ENCODE assay signal across 24 cellular contexts in genomic region chr19:8109455-8109854, GRCh38. TPM values are rescaled to one million over a fixed set of nuclear protein-coding genes. Genes with fewer than 3 reads are reported as not detected.
A peak's percentile ranks its signal among the peaks of the same experiment; 100 is the strongest.
DNase-seq lines count a peak whose midpoint lies in the region; ATAC-seq and TF ChIP-seq lines count a peak whose summit lies in the region.
"Had no signal": no experiment of that assay in that cellular context is flagged by ENCODE, and none has a peak within 500 bp of the region (broad histone marks: within the 10 kb centered on the region; RNA-seq: fewer than 3 reads in every experiment).

No MANE protein-coding gene starts in this region.

- TF ChIP-seq CTCF in HEK293 (tag by site-specific recombination; IDR thresholded peaks at IDR 0.05) (no peak), nephron progenitor cell (IDR thresholded peaks at IDR 0.05) (no peak), Peyer's patch (IDR thresholded peaks at IDR 0.05) (no peak)

- POLR2A ChIA-PET in HEK293 (lab: Yijun Ruan, JAX): no interaction called here

- no peaks in the 10 kb centered on the region for H3K27me3 ChIP-seq in SJCRH30
- H3K27me3 ChIP-seq in Peyer's patch: no peaks in the 10 kb centered on the region
- H3K27me3 ChIP-seq: BLaER1 treated with 17β-estradiol and CSF1 and Interleukin-3, amounts not matched to agents 10 nM and 100 nM had no signal

- no peaks in the 10 kb centered on the region for H3K9me3 Mint-ChIP-seq in activated naive CD4-positive, alpha-beta T cell treated with anti-CD3 and anti-CD28 coated beads, Interleukin-2, amount 10 ng/mL, durations not matched to agents 7 days and 5 days
- H3K9me3 Mint-ChIP-seq in nephron progenitor cell: no peaks in the 10 kb centered on the region
- H3K9me3 Mint-ChIP-seq: CD4-positive, alpha-beta T cell; H9; HFFc6 had no signal

- no peaks in the 10 kb centered on the region for H3K4me1 Mint-ChIP-seq in activated naive CD4-positive, alpha-beta T cell treated with anti-CD3 and anti-CD28 coated beads, Interleukin-2, amount 10 ng/mL, durations not matched to agents 7 days and 5 days
- no peaks in the 10 kb centered on the region for H3K4me1 Mint-ChIP-seq in nephron progenitor cell
- H3K4me1 Mint-ChIP-seq: B cell; CD14-positive monocyte; CD8-positive, alpha-beta memory T cell had no signal

- no peak overlapping the region for H3K4me3 Mint-ChIP-seq in activated naive CD4-positive, alpha-beta T cell treated with anti-CD3 and anti-CD28 coated beads, Interleukin-2, amount 10 ng/mL, durations not matched to agents 7 days and 5 days
- no peak overlapping the region for H3K4me3 Mint-ChIP-seq in nephron progenitor cell
- H3K4me3 Mint-ChIP-seq: B cell; CD4-positive, alpha-beta T cell; CD8-positive, alpha-beta memory T cell; H9; HFFc6 had no signal

- H3K36me3 ChIP-seq in HEK293 (ENCODE audit: control insufficient read depth in 2 of 2, insufficient read depth in 1 of 2, low read length in 2 of 2) (no peaks in the 10 kb centered on the region), SJCRH30 (no peaks in the 10 kb centered on the region), Peyer's patch (no peaks in the 10 kb centered on the region)
- H3K36me3 ChIP-seq: BLaER1 treated with 17β-estradiol and CSF1 and Interleukin-3, amounts not matched to agents 10 nM and 100 nM had no signal

- peak overlapping the region; percentile 43 for H3K27ac Mint-ChIP-seq in activated naive CD4-positive, alpha-beta T cell treated with anti-CD3 and anti-CD28 coated beads, Interleukin-2, amount 10 ng/mL, durations not matched to agents 7 days and 5 days
- peak overlapping the region; percentile 68 for H3K27ac Mint-ChIP-seq in nephron progenitor cell
- H3K27ac Mint-ChIP-seq: B cell; CD14-positive monocyte; CD4-positive, alpha-beta T cell; CD8-positive, alpha-beta memory T cell; HFFc6 had no signal

- DNase-seq in activated naive CD4-positive, alpha-beta T cell treated with anti-CD3 and anti-CD28 coated beads, Interleukin-2, amount 10 ng/mL, durations not matched to agents 7 days and 5 days: no peak
- DNase-seq in activated naive CD4-positive, alpha-beta T cell treated with anti-CD3 and anti-CD28 coated beads, Interleukin-2, amount 50 U/mL, for 16 hours: no peak
- DNase-seq in nephron progenitor cell: no peak
- peak; percentile 26 for DNase-seq in posterior vena cava (ENCODE audit: low spot score)
- no peak for DNase-seq in SJCRH30
- DNase-seq in Peyer's patch: no peak
- DNase-seq: CD4-positive, alpha-beta T cell; CD8-positive, alpha-beta memory T cell; DMS 273 treated with DMSO at 0.1 percent for 48 hours; DMS79; EL; GDM1; GM23248; H9; HFFc6 had no signal

- intact Hi-C loops in posterior vena cava (cut with DNase I): no loop called here

- no peaks in the 10 kb centered on the region for H3K36me3 Mint-ChIP-seq in activated naive CD4-positive, alpha-beta T cell treated with anti-CD3 and anti-CD28 coated beads, Interleukin-2, amount 10 ng/mL, durations not matched to agents 7 days and 5 days
- H3K36me3 Mint-ChIP-seq in nephron progenitor cell (ENCODE audit: low read depth): peaks cover 26% of the 10 kb centered on the region
- H3K36me3 Mint-ChIP-seq: CD14-positive monocyte; CD8-positive, alpha-beta memory T cell had no signal

- CTCF ChIA-PET in activated naive CD4-positive, alpha-beta T cell treated with anti-CD3 and anti-CD28 coated beads, Interleukin-2, amount 10 ng/mL, durations not matched to agents 7 days and 5 days (lab: Charles Lee): no interaction called here
- CTCF ChIA-PET in HEK293 (lab: Yijun Ruan, JAX): interaction anchor here (0.5 kb wide), 1 partner anchor 78 kb away, joined by 5 read pairs; no protein-coding TSS in a partner anchor

- H3K4me1 ChIP-seq in HEK293 (ENCODE audit: control insufficient read depth, insufficient read depth, low read length): no peaks in the 10 kb centered on the region
- H3K4me1 ChIP-seq in SJCRH30: no peaks in the 10 kb centered on the region
- no peaks in the 10 kb centered on the region for H3K4me1 ChIP-seq in Peyer's patch

- H3K4me3 ChIP-seq in HEK293 (ENCODE audit: low read depth, low read length) (no peak overlapping the region), SJCRH30 (no peak overlapping the region), Peyer's patch (no peak overlapping the region)
- H3K4me3 ChIP-seq: BLaER1 treated with 17β-estradiol and CSF1 and Interleukin-3, amounts not matched to agents 10 nM and 100 nM; GM12878; GM23248 had no signal

- no peak for TF ChIP-seq POLR2A in Peyer's patch (IDR thresholded peaks at IDR 0.05)

- no peaks in the 10 kb centered on the region for H3K9me3 ChIP-seq in HEK293 (ENCODE audit: control insufficient read depth, insufficient read depth, low read depth, low read length)
- no peaks in the 10 kb centered on the region for H3K9me3 ChIP-seq in SJCRH30 (replicated peaks)
- H3K9me3 ChIP-seq in Peyer's patch: peaks cover 0 to 7% (median 0%) of the 10 kb centered on the region in 4 donors

- H3K27ac ChIP-seq in HEK293 (ENCODE audit: extremely low read depth, low read depth, low read length) (no peak overlapping the region), SJCRH30 (no peak overlapping the region), Peyer's patch (no peak overlapping the region)
- H3K27ac ChIP-seq: 22Rv1; BLaER1 treated with 17β-estradiol and CSF1 and Interleukin-3, amounts not matched to agents 10 nM and 100 nM; GM23248 had no signal

- no peaks in the 10 kb centered on the region for H3K27me3 Mint-ChIP-seq in activated naive CD4-positive, alpha-beta T cell treated with anti-CD3 and anti-CD28 coated beads, Interleukin-2, amount 10 ng/mL, durations not matched to agents 7 days and 5 days
- H3K27me3 Mint-ChIP-seq in nephron progenitor cell (ENCODE audit: low read depth, poor library complexity): no peaks in the 10 kb centered on the region

- ATAC-seq in activated CD4-positive, CD25-positive, alpha-beta regulatory T cell treated with anti-CD3 and anti-CD28 coated beads, Interleukin-2, amount 50 U/mL, for 24 hours: no peak
- ATAC-seq: GM12878, HCT116 had no signal

TF ChIP-seq in HEK293, 187 proteins besides CTCF, POLR2A, EP300 and RAD21:
- TF ChIP-seq ZBTB1 (tag by site-specific recombination; IDR thresholded peaks at IDR 0.05): no peak
- peak; percentile 55 for TF ChIP-seq EGR2 (tag by site-specific recombination; IDR thresholded peaks at IDR 0.05; ENCODE audit: low read depth)
- TF ChIP-seq, protein P1, sequence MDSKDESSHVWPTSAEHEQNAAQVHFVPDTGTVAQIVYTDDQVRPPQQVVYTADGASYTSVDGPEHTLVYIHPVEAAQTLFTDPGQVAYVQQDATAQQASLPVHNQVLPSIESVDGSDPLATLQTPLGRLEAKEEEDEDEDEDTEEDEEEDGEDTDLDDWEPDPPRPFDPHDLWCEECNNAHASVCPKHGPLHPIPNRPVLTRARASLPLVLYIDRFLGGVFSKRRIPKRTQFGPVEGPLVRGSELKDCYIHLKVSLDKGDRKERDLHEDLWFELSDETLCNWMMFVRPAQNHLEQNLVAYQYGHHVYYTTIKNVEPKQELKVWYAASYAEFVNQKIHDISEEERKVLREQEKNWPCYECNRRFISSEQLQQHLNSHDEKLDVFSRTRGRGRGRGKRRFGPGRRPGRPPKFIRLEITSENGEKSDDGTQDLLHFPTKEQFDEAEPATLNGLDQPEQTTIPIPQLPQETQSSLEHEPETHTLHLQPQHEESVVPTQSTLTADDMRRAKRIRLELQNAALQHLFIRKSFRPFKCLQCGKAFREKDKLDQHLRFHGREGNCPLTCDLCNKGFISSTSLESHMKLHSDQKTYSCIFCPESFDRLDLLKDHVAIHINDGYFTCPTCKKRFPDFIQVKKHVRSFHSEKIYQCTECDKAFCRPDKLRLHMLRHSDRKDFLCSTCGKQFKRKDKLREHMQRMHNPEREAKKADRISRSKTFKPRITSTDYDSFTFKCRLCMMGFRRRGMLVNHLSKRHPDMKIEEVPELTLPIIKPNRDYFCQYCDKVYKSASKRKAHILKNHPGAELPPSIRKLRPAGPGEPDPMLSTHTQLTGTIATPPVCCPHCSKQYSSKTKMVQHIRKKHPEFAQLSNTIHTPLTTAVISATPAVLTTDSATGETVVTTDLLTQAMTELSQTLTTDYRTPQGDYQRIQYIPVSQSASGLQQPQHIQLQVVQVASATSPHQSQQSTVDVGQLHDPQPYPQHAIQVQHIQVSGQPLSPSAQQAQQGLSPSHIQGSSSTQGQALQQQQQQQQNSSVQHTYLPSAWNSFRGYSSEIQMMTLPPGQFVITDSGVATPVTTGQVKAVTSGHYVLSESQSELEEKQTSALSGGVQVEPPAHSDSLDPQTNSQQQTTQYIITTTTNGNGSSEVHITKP (tag by site-specific recombination; IDR thresholded peaks at IDR 0.05): no peak
- no peak for TF ChIP-seq SETDB1 (IDR thresholded peaks at IDR 0.05; ENCODE audit: insufficient read length, low read length)
- TF ChIP-seq ZNF654 (tag by site-specific recombination; IDR thresholded peaks at IDR 0.05; ENCODE audit: low read depth): no peak
- TF ChIP-seq ZNF211 (tag by site-specific recombination; IDR thresholded peaks at IDR 0.05; ENCODE audit: low read depth): no peak
- peak; percentile 75 for TF ChIP-seq SCRT2 (tag by site-specific recombination; IDR thresholded peaks at IDR 0.05)
- TF ChIP-seq ZBTB21 (tag by site-specific recombination; IDR thresholded peaks at IDR 0.05): no peak
- TF ChIP-seq ZNF302 (tag by site-specific recombination; IDR thresholded peaks at IDR 0.05; ENCODE audit: low read depth): no peak
- no peak for TF ChIP-seq ZNF777 (tag by site-specific recombination; IDR thresholded peaks at IDR 0.05; ENCODE audit: borderline replicate concordance)
- no peak for TF ChIP-seq KLF9 (tag by site-specific recombination; IDR thresholded peaks at IDR 0.05; ENCODE audit: low read depth)
- TF ChIP-seq ZNF549 (tag by site-specific recombination; IDR thresholded peaks at IDR 0.05): no peak
- TF ChIP-seq ZNF311 (tag by site-specific recombination; IDR thresholded peaks at IDR 0.05; ENCODE audit: borderline replicate concordance): no peak
- TF ChIP-seq ZNF214 (tag by site-specific recombination; IDR thresholded peaks at IDR 0.05; ENCODE audit: borderline replicate concordance): no peak
- TF ChIP-seq ZNF266 (tag by site-specific recombination; IDR thresholded peaks at IDR 0.05; ENCODE audit: low read depth): no peak
- TF ChIP-seq ZIC2 (tag by site-specific recombination; IDR thresholded peaks at IDR 0.05): 0 out of 2 replicates have a peak, but pooled peaks have one; percentile 8
- TF ChIP-seq ZFHX2 (tag by site-specific recombination; conservative IDR thresholded peaks at IDR 0.05): peak; percentile 67
- no peak for TF ChIP-seq OSR2 (tag by site-specific recombination; IDR thresholded peaks at IDR 0.05)

RNA-seq across cellular contexts. Expression of gene FBN3, which starts 39.9 kb away (rescaled TPM):
- total RNA-seq in posterior vena cava (not detected), Peyer's patch (under 1 TPM in 1 of 4 donors, not detected in 3; 0.28 TPM)
- total RNA-seq in SJCRH30 (2014; rRNA removed; shearing (Covaris generic)): 0.02 TPM in 1 of 2 replicates, not detected in the other
- total RNA-seq: B cell; CD4-positive, alpha-beta T cell; CD8-positive, alpha-beta memory T cell; GM23248; HFFc6 had no signal

RNA-seq across cellular contexts. Expression of gene CCL25, which starts 56.9 kb away (rescaled TPM):
- total RNA-seq in posterior vena cava: not detected
- not detected in 2 replicates for total RNA-seq in SJCRH30 (2014; rRNA removed; shearing (Covaris generic))
- 100 to 1,000 TPM in 2 of 4 donors, 10 to 100 TPM in 1, 1 to 10 TPM in 1; 5.8 to 286 (median 121) TPM for total RNA-seq in Peyer's patch
- total RNA-seq: B cell; CD4-positive, alpha-beta T cell; CD8-positive, alpha-beta memory T cell; GM23248; H1; H9; HFFc6 had no signal
